1 cellular context compared by ENCODE assay signal in the genomic region with DNA sequence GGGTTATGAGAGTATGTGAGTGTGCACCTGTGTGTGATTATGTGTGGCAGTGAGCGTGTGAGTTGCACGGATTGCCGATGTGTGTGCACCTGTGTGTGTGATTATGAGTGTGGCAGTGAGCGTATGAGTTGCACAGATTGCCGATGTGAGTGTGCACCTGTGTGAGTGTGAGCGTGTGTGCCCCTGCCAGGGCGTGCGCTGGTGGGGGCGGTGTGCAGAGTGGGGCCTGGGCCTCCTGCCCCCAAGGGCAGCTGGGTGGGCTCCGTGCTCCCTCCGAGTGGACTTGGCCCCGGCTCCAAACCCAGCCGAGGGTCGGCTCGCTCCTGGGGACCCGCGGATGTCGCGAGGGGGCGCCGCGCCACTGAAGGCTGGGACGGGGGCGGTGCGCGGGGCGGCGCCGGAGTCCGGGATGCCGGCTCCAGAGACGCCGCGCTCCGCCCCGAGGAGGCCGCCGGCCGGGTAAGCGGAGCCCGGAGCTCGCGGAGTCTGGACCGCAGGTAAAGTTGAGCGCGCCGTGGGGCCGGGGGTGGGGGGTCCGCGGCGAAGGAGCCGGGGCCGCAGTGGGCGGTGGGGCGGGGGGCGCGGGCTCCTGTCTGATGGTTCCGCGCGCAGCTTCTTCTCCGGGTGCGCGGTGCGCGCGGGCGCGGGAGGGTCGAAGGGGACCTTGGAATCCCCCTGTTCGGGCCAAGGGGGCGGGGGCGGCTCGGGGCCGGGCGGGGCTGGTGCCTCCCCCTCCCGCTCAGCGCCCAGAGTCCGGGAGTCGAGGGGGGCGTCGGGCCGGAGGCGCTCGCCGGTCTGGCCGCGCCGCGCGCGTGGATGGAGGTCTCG.
TF ChIP-seq lines count a peak whose summit lies in the region.

A gene with protein sequence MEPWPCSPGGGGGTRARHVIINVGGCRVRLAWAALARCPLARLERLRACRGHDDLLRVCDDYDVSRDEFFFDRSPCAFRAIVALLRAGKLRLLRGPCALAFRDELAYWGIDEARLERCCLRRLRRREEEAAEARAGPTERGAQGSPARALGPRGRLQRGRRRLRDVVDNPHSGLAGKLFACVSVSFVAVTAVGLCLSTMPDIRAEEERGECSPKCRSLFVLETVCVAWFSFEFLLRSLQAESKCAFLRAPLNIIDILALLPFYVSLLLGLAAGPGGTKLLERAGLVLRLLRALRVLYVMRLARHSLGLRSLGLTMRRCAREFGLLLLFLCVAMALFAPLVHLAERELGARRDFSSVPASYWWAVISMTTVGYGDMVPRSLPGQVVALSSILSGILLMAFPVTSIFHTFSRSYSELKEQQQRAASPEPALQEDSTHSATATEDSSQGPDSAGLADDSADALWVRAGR (plus strand): TSS at position 421 of the 828 bp plus-strand sequence. CDS start 65,730 bp downstream, outside the sequence.

TF ChIP-seq in SK-N-SH, 30 proteins besides CTCF, POLR2A, EP300 and RAD21 (continued from another document):
- TF ChIP-seq, protein P1, sequence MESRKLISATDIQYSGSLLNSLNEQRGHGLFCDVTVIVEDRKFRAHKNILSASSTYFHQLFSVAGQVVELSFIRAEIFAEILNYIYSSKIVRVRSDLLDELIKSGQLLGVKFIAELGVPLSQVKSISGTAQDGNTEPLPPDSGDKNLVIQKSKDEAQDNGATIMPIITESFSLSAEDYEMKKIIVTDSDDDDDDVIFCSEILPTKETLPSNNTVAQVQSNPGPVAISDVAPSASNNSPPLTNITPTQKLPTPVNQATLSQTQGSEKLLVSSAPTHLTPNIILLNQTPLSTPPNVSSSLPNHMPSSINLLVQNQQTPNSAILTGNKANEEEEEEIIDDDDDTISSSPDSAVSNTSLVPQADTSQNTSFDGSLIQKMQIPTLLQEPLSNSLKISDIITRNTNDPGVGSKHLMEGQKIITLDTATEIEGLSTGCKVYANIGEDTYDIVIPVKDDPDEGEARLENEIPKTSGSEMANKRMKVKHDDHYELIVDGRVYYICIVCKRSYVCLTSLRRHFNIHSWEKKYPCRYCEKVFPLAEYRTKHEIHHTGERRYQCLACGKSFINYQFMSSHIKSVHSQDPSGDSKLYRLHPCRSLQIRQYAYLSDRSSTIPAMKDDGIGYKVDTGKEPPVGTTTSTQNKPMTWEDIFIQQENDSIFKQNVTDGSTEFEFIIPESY (IDR thresholded peaks at IDR 0.05; ENCODE audit: borderline replicate concordance, low read depth), result no peak
- TF ChIP-seq MEF2A (IDR thresholded peaks at IDR 0.05; ENCODE audit: borderline replicate concordance, low read depth) (no peak), FOSL2 (IDR thresholded peaks at IDR 0.05; ENCODE audit: borderline replicate concordance, low read depth) (no peak), FOXJ3 (CRISPR knock-in tag; IDR thresholded peaks at IDR 0.05) (no peak), MXI1 (IDR thresholded peaks at IDR 0.05; ENCODE audit: low read depth, low read length) (no peak), RFX5 (IDR thresholded peaks at IDR 0.05; ENCODE audit: low read length) (no peak), RXRA (IDR thresholded peaks at IDR 0.05; ENCODE audit: borderline replicate concordance, low read depth) (no peak), POLR2AphosphoS5 (IDR thresholded peaks at IDR 0.05; ENCODE audit: low read depth, low read length) (no peak)
